In genomic region chr4:124955476-124955875, GRCh38 we compare ENCODE assay signal across 15 cellular contexts.
DNase-seq lines count a peak whose midpoint lies in the region; ATAC-seq, FAIRE-seq and TF ChIP-seq lines count a peak whose summit lies in the region.
"Had no signal": no experiment of that assay in that cellular context is flagged by ENCODE, and none has a peak within 500 bp of the region (broad histone marks: within the 10 kb centered on the region; RNA-seq: fewer than 3 reads in every experiment).

No MANE protein-coding gene starts in this region.

- intact Hi-C loops in pancreas (cut with DNase I) = no loop called here

- no peaks in the 10 kb centered on the region for H3K36me3 ChIP-seq in pancreas
- H3K36me3 ChIP-seq: BLaER1, HAP-1 had no signal

- H3K27me3 ChIP-seq in pancreas (no peaks in the 10 kb centered on the region), foreskin keratinocyte (no peaks in the 10 kb centered on the region)
- H3K27me3 ChIP-seq: BLaER1 had no signal

- TF ChIP-seq CTCF in pancreas (IDR thresholded peaks at IDR 0.05) = no peak
- no peak for TF ChIP-seq CTCF in foreskin keratinocyte (conservative IDR thresholded peaks at IDR 0.05)

- H3K4me3 ChIP-seq in pancreas = no peak overlapping the region
- H3K4me3 ChIP-seq: BLaER1, GM23248, HAP-1 had no signal

- H3K4me1 ChIP-seq in pancreas (peaks cover 0 to 15% (median 6%) of the 10 kb centered on the region in 3 donors), foreskin keratinocyte (peaks cover 3% of the 10 kb centered on the region)
- H3K4me1 ChIP-seq: BLaER1 had no signal

- no peaks in the 10 kb centered on the region for H3K9me3 ChIP-seq in pancreas

- FAIRE-seq in pancreas (lab: Jason Lieb, UNC) (no peak), GM19239 (lab: Jason Lieb, UNC) (no peak)

- ATAC-seq in pancreas (peak; percentile 72 to 96 (median 88)), foreskin keratinocyte (no peak), GM21737 (IDR thresholded peaks at IDR 0.05; ENCODE audit: unreplicated experiment) (no peak)
- ATAC-seq: CD8-positive, alpha-beta T cell had no signal

- H3K27ac ChIP-seq in pancreas (no peak overlapping the region), foreskin keratinocyte (no peak overlapping the region)
- H3K27ac ChIP-seq: BLaER1, GM23248 had no signal

- 19% methylated on average over 2 of the region's 2 CpGs for WGBS in pancreas, 2 donors

- DNase-seq in SIG-M5 treated with dmso at 0.1 percent for 504 hours (lab: John Stamatoyannopoulos, UW; ENCODE audit: unreplicated experiment) (peak; percentile 11), SIG-M5 (lab: John Stamatoyannopoulos, UW) (no peak), SKM-1 treated with dmso at 0.1 percent for 144 hours (lab: John Stamatoyannopoulos, UW; ENCODE audit: unreplicated experiment) (peak; percentile 48), pancreas (peak in 1 of 6 donors; percentile 23), foreskin keratinocyte (no peak), GM19239 (ENCODE audit: insufficient read length, low spot score) (no peak)
- DNase-seq: 8988T; Calu3; CD8-positive, alpha-beta T cell; DMS79 treated with DMSO at 0.1 percent for 48 hours; GF-D8; GM23248 had no signal

Comparison
In these comparisons a context has a peak if more than half of its experiments do, and no peak if none do; other contexts are left out.
1. DNase-seq: peak in SIG-M5 treated with dmso at 0.1 percent for 504 hours (single experiment) and SKM-1 treated with dmso at 0.1 percent for 144 hours (single experiment); none in SIG-M5 (single experiment), foreskin keratinocyte (0 of 2) and GM19239 (single experiment).
2. ATAC-seq: peak in pancreas (4 of 4); none in foreskin keratinocyte (single experiment) and GM21737 (single experiment).